In the genomic region with DNA sequence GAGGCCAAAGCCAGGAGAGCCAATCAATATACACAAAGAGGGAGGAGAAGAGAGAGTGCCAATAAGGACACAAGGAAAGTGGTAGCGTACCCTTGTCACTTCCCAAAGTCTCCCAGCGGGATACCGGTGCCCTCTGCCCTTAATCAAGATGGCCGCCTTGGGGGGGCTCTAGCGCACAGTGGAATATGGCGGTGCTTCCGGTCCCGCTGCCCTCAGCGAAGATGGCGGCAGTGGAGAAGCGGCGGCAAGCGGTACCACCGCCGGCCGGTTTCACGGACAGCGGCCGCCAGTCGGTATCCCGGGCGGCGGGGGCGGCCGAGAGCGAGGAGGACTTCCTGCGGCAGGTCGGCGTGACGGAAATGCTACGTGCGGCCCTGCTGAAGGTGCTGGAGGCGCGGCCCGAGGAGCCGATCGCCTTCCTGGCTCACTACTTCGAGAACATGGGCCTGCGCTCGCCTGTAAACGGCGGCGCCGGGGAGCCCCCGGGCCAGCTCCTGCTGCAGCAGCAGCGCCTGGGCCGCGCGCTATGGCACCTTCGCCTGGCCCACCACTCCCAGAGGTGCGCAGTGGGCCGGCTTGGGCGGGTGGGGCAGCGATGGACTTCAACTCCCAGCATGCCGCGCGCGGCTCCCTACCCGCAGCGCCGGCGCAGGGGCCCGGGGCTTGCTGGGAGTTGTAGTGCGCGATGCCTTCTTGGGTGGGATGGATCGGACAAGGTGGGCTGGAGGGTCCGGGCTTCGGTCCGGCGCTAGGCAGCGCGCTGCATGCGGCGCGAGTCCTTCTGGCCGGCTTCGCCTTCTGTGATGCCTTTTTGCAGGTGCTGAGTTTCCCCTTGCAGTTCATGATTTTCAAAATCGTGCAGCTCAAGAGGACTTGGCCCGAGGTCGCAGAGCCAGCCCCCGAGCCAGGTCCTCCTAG, we compare ENCODE assay signal across 1 cellular context.
TF ChIP-seq lines count a peak whose summit lies in the region.

A gene with protein sequence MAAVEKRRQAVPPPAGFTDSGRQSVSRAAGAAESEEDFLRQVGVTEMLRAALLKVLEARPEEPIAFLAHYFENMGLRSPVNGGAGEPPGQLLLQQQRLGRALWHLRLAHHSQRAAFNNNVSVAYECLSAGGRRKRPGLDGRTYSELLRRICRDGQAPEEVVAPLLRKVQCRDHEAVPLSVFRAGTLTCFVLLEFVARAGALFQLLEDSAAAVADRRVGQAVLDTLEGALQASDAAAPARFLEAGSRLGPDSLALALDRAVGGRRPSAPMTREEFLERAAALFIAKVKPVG (plus strand): TSS at position 212 of the 918 bp plus-strand sequence. CDS start 10 bp downstream, at position 222.

TF ChIP-seq in HepG2, 621 proteins besides CTCF, POLR2A, EP300 and RAD21 (continued from another document and continues in another):
- TF ChIP-seq, protein P1, sequence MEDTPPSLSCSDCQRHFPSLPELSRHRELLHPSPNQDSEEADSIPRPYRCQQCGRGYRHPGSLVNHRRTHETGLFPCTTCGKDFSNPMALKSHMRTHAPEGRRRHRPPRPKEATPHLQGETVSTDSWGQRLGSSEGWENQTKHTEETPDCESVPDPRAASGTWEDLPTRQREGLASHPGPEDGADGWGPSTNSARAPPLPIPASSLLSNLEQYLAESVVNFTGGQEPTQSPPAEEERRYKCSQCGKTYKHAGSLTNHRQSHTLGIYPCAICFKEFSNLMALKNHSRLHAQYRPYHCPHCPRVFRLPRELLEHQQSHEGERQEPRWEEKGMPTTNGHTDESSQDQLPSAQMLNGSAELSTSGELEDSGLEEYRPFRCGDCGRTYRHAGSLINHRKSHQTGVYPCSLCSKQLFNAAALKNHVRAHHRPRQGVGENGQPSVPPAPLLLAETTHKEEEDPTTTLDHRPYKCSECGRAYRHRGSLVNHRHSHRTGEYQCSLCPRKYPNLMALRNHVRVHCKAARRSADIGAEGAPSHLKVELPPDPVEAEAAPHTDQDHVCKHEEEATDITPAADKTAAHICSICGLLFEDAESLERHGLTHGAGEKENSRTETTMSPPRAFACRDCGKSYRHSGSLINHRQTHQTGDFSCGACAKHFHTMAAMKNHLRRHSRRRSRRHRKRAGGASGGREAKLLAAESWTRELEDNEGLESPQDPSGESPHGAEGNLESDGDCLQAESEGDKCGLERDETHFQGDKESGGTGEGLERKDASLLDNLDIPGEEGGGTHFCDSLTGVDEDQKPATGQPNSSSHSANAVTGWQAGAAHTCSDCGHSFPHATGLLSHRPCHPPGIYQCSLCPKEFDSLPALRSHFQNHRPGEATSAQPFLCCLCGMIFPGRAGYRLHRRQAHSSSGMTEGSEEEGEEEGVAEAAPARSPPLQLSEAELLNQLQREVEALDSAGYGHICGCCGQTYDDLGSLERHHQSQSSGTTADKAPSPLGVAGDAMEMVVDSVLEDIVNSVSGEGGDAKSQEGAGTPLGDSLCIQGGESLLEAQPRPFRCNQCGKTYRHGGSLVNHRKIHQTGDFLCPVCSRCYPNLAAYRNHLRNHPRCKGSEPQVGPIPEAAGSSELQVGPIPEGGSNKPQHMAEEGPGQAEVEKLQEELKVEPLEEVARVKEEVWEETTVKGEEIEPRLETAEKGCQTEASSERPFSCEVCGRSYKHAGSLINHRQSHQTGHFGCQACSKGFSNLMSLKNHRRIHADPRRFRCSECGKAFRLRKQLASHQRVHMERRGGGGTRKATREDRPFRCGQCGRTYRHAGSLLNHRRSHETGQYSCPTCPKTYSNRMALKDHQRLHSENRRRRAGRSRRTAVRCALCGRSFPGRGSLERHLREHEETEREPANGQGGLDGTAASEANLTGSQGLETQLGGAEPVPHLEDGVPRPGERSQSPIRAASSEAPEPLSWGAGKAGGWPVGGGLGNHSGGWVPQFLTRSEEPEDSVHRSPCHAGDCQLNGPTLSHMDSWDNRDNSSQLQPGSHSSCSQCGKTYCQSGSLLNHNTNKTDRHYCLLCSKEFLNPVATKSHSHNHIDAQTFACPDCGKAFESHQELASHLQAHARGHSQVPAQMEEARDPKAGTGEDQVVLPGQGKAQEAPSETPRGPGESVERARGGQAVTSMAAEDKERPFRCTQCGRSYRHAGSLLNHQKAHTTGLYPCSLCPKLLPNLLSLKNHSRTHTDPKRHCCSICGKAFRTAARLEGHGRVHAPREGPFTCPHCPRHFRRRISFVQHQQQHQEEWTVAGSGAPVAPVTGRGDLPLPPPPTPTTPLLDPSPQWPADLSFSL (CRISPR knock-in tag; IDR thresholded peaks at IDR 0.05) = no peak
- TF ChIP-seq, protein P2, sequence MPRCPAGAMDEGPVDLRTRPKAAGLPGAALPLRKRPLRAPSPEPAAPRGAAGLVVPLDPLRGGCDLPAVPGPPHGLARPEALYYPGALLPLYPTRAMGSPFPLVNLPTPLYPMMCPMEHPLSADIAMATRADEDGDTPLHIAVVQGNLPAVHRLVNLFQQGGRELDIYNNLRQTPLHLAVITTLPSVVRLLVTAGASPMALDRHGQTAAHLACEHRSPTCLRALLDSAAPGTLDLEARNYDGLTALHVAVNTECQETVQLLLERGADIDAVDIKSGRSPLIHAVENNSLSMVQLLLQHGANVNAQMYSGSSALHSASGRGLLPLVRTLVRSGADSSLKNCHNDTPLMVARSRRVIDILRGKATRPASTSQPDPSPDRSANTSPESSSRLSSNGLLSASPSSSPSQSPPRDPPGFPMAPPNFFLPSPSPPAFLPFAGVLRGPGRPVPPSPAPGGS (CRISPR knock-in tag; IDR thresholded peaks at IDR 0.05) = no peak
- TF ChIP-seq, protein P3, sequence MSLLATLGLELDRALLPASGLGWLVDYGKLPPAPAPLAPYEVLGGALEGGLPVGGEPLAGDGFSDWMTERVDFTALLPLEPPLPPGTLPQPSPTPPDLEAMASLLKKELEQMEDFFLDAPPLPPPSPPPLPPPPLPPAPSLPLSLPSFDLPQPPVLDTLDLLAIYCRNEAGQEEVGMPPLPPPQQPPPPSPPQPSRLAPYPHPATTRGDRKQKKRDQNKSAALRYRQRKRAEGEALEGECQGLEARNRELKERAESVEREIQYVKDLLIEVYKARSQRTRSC (CRISPR knock-in tag; IDR thresholded peaks at IDR 0.05; ENCODE audit: low read depth) = no peak
- TF ChIP-seq SNRNP70 (IDR thresholded peaks at IDR 0.05; ENCODE audit: low read depth, low read length) (no peak), DR1 (CRISPR knock-in tag; IDR thresholded peaks at IDR 0.05) (peak; percentile 56), RFX1 (IDR thresholded peaks at IDR 0.05) (no peak), NCOR1 (IDR thresholded peaks at IDR 0.05; ENCODE audit: borderline replicate concordance, low read length) (no peak; the same call in 1 of the 2 replicates), ZNF598 (CRISPR knock-in tag; IDR thresholded peaks at IDR 0.05; ENCODE audit: borderline replicate concordance) (peak; percentile 72; the same call in 1 of the 2 replicates), ZFP90 (CRISPR knock-in tag; IDR thresholded peaks at IDR 0.05; ENCODE audit: borderline replicate concordance) (0 out of 2 replicates have a peak, but pooled peaks have one; percentile 4), RFXAP (CRISPR knock-in tag; IDR thresholded peaks at IDR 0.05; ENCODE audit: borderline replicate concordance) (peak; percentile 72), NRL (CRISPR knock-in tag; IDR thresholded peaks at IDR 0.05; ENCODE audit: borderline replicate concordance) (no peak), AGO1 (IDR thresholded peaks at IDR 0.05; ENCODE audit: low read depth, low read length, poor library complexity, severe bottlenecking) (no peak)
- TF ChIP-seq, protein P4, sequence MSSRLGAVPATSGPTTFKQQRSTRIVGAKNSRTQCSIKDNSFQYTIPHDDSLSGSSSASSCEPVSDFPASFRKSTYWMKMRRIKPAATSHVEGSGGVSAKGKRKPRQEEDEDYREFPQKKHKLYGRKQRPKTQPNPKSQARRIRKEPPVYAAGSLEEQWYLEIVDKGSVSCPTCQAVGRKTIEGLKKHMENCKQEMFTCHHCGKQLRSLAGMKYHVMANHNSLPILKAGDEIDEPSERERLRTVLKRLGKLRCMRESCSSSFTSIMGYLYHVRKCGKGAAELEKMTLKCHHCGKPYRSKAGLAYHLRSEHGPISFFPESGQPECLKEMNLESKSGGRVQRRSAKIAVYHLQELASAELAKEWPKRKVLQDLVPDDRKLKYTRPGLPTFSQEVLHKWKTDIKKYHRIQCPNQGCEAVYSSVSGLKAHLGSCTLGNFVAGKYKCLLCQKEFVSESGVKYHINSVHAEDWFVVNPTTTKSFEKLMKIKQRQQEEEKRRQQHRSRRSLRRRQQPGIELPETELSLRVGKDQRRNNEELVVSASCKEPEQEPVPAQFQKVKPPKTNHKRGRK (CRISPR knock-in tag; IDR thresholded peaks at IDR 0.05) = no peak
- TF ChIP-seq, protein P5, sequence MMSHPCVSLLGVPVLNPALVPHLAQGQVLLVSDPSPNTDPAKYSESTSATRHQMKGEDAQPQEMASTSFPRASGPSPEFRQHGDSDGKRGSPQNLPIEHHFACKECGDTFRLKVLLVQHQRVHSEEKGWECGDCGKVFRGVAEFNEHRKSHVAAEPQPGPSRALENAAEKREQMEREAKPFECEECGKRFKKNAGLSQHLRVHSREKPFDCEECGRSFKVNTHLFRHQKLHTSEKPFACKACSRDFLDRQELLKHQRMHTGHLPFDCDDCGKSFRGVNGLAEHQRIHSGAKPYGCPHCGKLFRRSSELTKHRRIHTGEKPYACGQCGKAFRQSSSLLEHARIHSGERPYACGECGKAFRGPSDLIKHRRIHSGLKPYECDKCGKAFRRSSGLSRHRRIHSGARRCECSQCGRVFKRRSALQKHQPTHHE (CRISPR knock-in tag; IDR thresholded peaks at IDR 0.05; ENCODE audit: borderline replicate concordance) = peak; percentile 87
- TF ChIP-seq, protein P6, sequence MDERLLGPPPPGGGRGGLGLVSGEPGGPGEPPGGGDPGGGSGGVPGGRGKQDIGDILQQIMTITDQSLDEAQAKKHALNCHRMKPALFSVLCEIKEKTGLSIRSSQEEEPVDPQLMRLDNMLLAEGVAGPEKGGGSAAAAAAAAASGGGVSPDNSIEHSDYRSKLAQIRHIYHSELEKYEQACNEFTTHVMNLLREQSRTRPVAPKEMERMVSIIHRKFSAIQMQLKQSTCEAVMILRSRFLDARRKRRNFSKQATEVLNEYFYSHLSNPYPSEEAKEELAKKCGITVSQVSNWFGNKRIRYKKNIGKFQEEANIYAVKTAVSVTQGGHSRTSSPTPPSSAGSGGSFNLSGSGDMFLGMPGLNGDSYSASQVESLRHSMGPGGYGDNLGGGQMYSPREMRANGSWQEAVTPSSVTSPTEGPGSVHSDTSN (CRISPR knock-in tag; IDR thresholded peaks at IDR 0.05) = no peak
- TF ChIP-seq, protein P7, sequence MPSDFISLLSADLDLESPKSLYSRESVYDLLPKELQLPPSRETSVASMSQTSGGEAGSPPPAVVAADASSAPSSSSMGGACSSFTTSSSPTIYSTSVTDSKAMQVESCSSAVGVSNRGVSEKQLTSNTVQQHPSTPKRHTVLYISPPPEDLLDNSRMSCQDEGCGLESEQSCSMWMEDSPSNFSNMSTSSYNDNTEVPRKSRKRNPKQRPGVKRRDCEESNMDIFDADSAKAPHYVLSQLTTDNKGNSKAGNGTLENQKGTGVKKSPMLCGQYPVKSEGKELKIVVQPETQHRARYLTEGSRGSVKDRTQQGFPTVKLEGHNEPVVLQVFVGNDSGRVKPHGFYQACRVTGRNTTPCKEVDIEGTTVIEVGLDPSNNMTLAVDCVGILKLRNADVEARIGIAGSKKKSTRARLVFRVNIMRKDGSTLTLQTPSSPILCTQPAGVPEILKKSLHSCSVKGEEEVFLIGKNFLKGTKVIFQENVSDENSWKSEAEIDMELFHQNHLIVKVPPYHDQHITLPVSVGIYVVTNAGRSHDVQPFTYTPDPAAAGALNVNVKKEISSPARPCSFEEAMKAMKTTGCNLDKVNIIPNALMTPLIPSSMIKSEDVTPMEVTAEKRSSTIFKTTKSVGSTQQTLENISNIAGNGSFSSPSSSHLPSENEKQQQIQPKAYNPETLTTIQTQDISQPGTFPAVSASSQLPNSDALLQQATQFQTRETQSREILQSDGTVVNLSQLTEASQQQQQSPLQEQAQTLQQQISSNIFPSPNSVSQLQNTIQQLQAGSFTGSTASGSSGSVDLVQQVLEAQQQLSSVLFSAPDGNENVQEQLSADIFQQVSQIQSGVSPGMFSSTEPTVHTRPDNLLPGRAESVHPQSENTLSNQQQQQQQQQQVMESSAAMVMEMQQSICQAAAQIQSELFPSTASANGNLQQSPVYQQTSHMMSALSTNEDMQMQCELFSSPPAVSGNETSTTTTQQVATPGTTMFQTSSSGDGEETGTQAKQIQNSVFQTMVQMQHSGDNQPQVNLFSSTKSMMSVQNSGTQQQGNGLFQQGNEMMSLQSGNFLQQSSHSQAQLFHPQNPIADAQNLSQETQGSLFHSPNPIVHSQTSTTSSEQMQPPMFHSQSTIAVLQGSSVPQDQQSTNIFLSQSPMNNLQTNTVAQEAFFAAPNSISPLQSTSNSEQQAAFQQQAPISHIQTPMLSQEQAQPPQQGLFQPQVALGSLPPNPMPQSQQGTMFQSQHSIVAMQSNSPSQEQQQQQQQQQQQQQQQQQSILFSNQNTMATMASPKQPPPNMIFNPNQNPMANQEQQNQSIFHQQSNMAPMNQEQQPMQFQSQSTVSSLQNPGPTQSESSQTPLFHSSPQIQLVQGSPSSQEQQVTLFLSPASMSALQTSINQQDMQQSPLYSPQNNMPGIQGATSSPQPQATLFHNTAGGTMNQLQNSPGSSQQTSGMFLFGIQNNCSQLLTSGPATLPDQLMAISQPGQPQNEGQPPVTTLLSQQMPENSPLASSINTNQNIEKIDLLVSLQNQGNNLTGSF (CRISPR knock-in tag; IDR thresholded peaks at IDR 0.05) = no peak
- TF ChIP-seq, protein P8, sequence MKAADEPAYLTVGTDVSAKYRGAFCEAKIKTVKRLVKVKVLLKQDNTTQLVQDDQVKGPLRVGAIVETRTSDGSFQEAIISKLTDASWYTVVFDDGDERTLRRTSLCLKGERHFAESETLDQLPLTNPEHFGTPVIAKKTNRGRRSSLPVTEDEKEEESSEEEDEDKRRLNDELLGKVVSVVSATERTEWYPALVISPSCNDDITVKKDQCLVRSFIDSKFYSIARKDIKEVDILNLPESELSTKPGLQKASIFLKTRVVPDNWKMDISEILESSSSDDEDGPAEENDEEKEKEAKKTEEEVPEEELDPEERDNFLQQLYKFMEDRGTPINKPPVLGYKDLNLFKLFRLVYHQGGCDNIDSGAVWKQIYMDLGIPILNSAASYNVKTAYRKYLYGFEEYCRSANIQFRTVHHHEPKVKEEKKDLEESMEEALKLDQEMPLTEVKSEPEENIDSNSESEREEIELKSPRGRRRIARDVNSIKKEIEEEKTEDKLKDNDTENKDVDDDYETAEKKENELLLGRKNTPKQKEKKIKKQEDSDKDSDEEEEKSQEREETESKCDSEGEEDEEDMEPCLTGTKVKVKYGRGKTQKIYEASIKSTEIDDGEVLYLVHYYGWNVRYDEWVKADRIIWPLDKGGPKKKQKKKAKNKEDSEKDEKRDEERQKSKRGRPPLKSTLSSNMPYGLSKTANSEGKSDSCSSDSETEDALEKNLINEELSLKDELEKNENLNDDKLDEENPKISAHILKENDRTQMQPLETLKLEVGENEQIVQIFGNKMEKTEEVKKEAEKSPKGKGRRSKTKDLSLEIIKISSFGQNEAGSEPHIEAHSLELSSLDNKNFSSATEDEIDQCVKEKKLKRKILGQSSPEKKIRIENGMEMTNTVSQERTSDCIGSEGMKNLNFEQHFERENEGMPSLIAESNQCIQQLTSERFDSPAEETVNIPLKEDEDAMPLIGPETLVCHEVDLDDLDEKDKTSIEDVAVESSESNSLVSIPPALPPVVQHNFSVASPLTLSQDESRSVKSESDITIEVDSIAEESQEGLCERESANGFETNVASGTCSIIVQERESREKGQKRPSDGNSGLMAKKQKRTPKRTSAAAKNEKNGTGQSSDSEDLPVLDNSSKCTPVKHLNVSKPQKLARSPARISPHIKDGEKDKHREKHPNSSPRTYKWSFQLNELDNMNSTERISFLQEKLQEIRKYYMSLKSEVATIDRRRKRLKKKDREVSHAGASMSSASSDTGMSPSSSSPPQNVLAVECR (CRISPR knock-in tag; IDR thresholded peaks at IDR 0.05; ENCODE audit: borderline replicate concordance) = peak; percentile 82
